Comparison of ENCODE assay signal across 8 cellular contexts in the genomic region with DNA sequence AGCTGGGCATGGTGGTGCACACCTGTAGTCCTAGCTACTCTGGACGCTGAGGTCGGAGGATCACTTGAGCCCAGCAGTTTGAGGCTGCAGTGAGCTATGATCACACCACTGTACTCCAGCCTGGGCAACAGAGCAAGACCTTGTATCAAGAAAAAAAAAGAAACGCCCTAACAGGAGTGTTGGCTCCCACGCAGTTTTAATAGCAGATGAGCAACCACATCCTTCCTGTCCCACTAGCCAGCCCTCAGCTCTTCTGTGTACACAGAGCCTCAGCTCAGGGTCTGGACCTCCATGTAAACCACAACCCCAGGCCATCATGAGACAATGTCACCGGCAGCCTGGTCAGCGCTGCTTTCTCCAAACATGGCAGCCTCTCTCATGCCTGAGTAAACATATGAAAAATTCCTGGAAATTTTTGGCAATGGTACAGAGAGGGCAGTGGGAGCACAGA.
DNase-seq lines count a peak whose midpoint lies in the region; ATAC-seq and TF ChIP-seq lines count a peak whose summit lies in the region.

No MANE protein-coding gene starts in this region.

- POLR2A ChIA-PET in naive thymus-derived CD4-positive, alpha-beta T cell (lab: Charles Lee): interaction anchor here (0.7 kb wide), 1 partner anchor 169 kb away, joined by 3 read pairs; no protein-coding TSS in a partner anchor

- H3K36me3 Mint-ChIP-seq in naive thymus-derived CD4-positive, alpha-beta T cell: peaks cover 15 to 55% (median 31%) of the 10 kb centered on the region in 5 donors

- H3K9me3 Mint-ChIP-seq in naive thymus-derived CD4-positive, alpha-beta T cell: peaks cover 0 to 3% (median 0%) of the 10 kb centered on the region in 11 donors

- H3K27ac ChIP-seq in GM23248 (no peak overlapping the region), KOPT-K1 (ENCODE audit: low read depth, low read length, poor library complexity, severe bottlenecking) (peak overlapping the region; percentile 20), adrenal gland (peak overlapping the region in 3 of 5 donors; percentile 28 to 69 (median 29))
- peak overlapping the region; percentile 61 for H3K27ac ChIP-seq in naive thymus-derived CD4-positive, alpha-beta T cell (ENCODE audit: low read depth, low read length)

- intact Hi-C loops in adrenal gland (cut with DNase I): no loop called here
- intact Hi-C loops in naive thymus-derived CD4-positive, alpha-beta T cell (cut with micrococcal nuclease): no loop called here

- no peak for TF ChIP-seq POLR2A in adrenal gland (IDR thresholded peaks at IDR 0.05)

- peaks cover 4% of the 10 kb centered on the region for H3F3A ChIP-seq in GM23248 (ENCODE audit: insufficient read depth)

- no peaks in the 10 kb centered on the region for H3K9me2 ChIP-seq in GM23248 (ENCODE audit: insufficient read depth)

- H3K9ac ChIP-seq in GM23248: no peak overlapping the region

- H3K4me1 Mint-ChIP-seq in naive thymus-derived CD4-positive, alpha-beta T cell: peaks cover 59 to 98% (median 95%) of the 10 kb centered on the region in 7 donors

- no peak overlapping the region for H3K4me2 ChIP-seq in GM23248 (ENCODE audit: unreplicated experiment)

- H3K9me3 ChIP-seq in GM23248 (ENCODE audit: low read depth): no peaks in the 10 kb centered on the region
- H3K9me3 ChIP-seq in KOPT-K1 (ENCODE audit: insufficient read depth, low read length, poor library complexity, severe bottlenecking): no peaks in the 10 kb centered on the region
- no peaks in the 10 kb centered on the region for H3K9me3 ChIP-seq in adrenal gland (replicated peaks in 1 of 3)
- H3K9me3 ChIP-seq in naive thymus-derived CD4-positive, alpha-beta T cell (ENCODE audit: control insufficient read depth in 2 of 3, low read length in 3 of 3): no peaks in the 10 kb centered on the region

- in situ Hi-C loops in GM23248 (cut with MboI): no loop called here

- H3K4me1 ChIP-seq in GM23248 (ENCODE audit: insufficient read depth) (peaks cover 17% of the 10 kb centered on the region), adrenal gland (replicated peaks in 1 of 2) (peaks cover 0 to 28% of the 10 kb centered on the region in 2 donors)
- H3K4me1 ChIP-seq in naive thymus-derived CD4-positive, alpha-beta T cell (ENCODE audit: control insufficient read depth in 2 of 2, insufficient read depth in 2 of 2, low read length in 2 of 2): peaks cover 68 to 89% of the 10 kb centered on the region in 2 donors

- H3K27ac Mint-ChIP-seq in naive thymus-derived CD4-positive, alpha-beta T cell: peak overlapping the region; percentile 63 to 95 (median 92)

- H4K20me1 ChIP-seq in GM23248 (ENCODE audit: insufficient read depth): no peaks in the 10 kb centered on the region

- 81% methylated on average over 6 of the region's 6 CpGs for WGBS in GM23248 (ENCODE audit: low coverage in 1 of 2, low lambda C conversion rate in 2 of 2, missing lambda C conversion rate in 2 of 2), 2 experiments
- 60 to 67% (median 67%) methylated on average over 6 of the region's 6 CpGs for WGBS in adrenal gland, 4 donors

- CTCF ChIA-PET in naive thymus-derived CD4-positive, alpha-beta T cell (lab: Charles Lee): interaction anchor here (0.6 kb wide), 1 partner anchor 10 kb away, joined by 3 read pairs; no protein-coding TSS in a partner anchor

- ATAC-seq in naive thymus-derived CD4-positive, alpha-beta T cell: peak; percentile 80

- peaks cover 35% of the 10 kb centered on the region for H3K79me2 ChIP-seq in GM23248 (ENCODE audit: insufficient read depth)

- peak; percentile 18 to 40 for DNase-seq in activated CD4-positive, alpha-beta T cell treated with anti-CD3 and anti-CD28 coated beads for 4 hours
- no peak for DNase-seq in activated CD4-positive, alpha-beta T cell treated with anti-CD3 and anti-CD28 coated beads, Interleukin-2, amount 50 U/mL, for 48 hours
- DNase-seq in GM23248 (peak; percentile 51), adrenal gland (peak in 6 of 7 donors; percentile 45 to 76 (median 52)), HuH-7.5 (ENCODE audit: low spot score) (no peak), NCI-H2171 treated with DMSO at 0.1 percent for 48 hours (lab: John Stamatoyannopoulos, UW) (no peak)
- peak in 2 of 9 donors; percentile 20 to 42 for DNase-seq in naive thymus-derived CD4-positive, alpha-beta T cell

- H3K36me3 ChIP-seq in GM23248 (ENCODE audit: low read depth): no peaks in the 10 kb centered on the region
- H3K36me3 ChIP-seq in KOPT-K1 (ENCODE audit: insufficient read depth, low read length): peaks cover 53% of the 10 kb centered on the region
- no peaks in the 10 kb centered on the region for H3K36me3 ChIP-seq in adrenal gland (replicated peaks in 1 of 2)
- H3K36me3 ChIP-seq in naive thymus-derived CD4-positive, alpha-beta T cell (ENCODE audit: control insufficient read depth in 2 of 3, insufficient read depth in 3 of 3, low read length in 3 of 3): peaks cover 0 to 13% (median 8%) of the 10 kb centered on the region in 3 experiments

- no peak overlapping the region for H2AFZ ChIP-seq in GM23248

- H3K27me3 ChIP-seq in GM23248 (replicated peaks; ENCODE audit: insufficient read depth) (no peaks in the 10 kb centered on the region), adrenal gland (no peaks in the 10 kb centered on the region)
- no peaks in the 10 kb centered on the region for H3K27me3 ChIP-seq in naive thymus-derived CD4-positive, alpha-beta T cell (ENCODE audit: control insufficient read depth in 2 of 2, insufficient read depth in 2 of 2, low read length in 2 of 2)

- H3K4me3 Mint-ChIP-seq in naive thymus-derived CD4-positive, alpha-beta T cell: peak overlapping the region; percentile 52 to 74 (median 62)

- H3K4me3 ChIP-seq in GM23248 (no peak overlapping the region), adrenal gland (no peak overlapping the region)
- peak overlapping the region; percentile 26 for H3K4me3 ChIP-seq in naive thymus-derived CD4-positive, alpha-beta T cell (ENCODE audit: low read length)

- TF ChIP-seq CTCF in adrenal gland (IDR thresholded peaks at IDR 0.05): no peak

- H3K27me3 Mint-ChIP-seq in naive thymus-derived CD4-positive, alpha-beta T cell: no peaks in the 10 kb centered on the region

Comparison
In these comparisons a context has a peak if more than half of its experiments do, and no peak if none do; other contexts are left out.
1. DNase-seq: peak in activated CD4-positive, alpha-beta T cell treated with anti-CD3 and anti-CD28 coated beads for 4 hours (2 of 2), GM23248 (single experiment) and adrenal gland (6 of 7); none in activated CD4-positive, alpha-beta T cell treated with anti-CD3 and anti-CD28 coated beads, Interleukin-2, amount 50 U/mL, for 48 hours (0 of 2), HuH-7.5 (single experiment) and NCI-H2171 treated with DMSO at 0.1 percent for 48 hours (single experiment).